In the genomic region with DNA sequence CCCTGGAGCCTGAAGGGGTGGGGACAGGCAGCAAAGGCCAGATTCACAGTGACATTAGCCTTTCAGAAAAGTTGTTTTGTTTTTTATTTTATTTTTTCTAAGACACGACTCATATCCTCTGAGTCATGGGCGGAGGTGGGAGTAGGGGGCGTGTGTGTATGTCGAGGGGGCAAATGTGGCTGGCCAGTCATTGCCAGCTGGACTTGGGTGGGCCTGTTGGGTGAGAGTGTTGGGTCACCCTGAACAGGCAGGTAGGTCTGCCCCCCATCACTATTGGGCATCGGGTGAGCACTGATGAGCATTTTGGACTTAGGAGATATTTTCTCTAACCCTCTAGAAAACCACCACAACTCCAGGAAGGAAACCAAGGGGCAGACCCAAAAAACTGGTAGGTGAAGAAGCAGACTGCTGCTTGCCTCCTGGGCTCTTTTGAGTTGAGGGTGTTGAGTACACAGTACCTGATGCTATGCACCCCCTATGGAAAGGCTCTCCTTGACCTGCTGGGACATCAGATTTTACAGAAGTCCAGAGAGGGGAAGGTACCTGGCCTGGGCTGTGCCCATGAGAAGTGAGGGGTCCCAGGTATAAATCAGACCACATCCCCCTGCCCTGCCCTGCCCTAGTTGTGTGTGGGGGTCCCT, we compare ENCODE assay signal across 9 cellular contexts. TPM values are rescaled to one million over a fixed set of nuclear protein-coding genes. Genes with fewer than 3 reads are reported as not detected.
DNase-seq lines count a peak whose midpoint lies in the region; ATAC-seq, FAIRE-seq and TF ChIP-seq lines count a peak whose summit lies in the region.
"Had no signal": no experiment of that assay in that cellular context is flagged by ENCODE, and none has a peak within 500 bp of the region (broad histone marks: within the 10 kb centered on the region; RNA-seq: fewer than 3 reads in every experiment).

No MANE protein-coding gene starts in this region.

- peaks cover 68% of the 10 kb centered on the region for H3K36me3 Mint-ChIP-seq in stimulated activated naive CD8-positive, alpha-beta T cell treated with anti-CD3 and anti-CD28 coated beads, Interleukin-15, Interleukin-2, amounts not matched to agents 100 ng/mL and 50 ng/mL, for 24 hours (ENCODE audit: low read depth)
- peaks cover 65% of the 10 kb centered on the region for H3K36me3 Mint-ChIP-seq in activated CD8-positive, alpha-beta T cell treated with anti-CD3 and anti-CD28 coated beads, Interleukin-2, amount 10 ng/mL, durations not matched to agents 7 days and 5 days (ENCODE audit: low read depth)

- H4K20me1 ChIP-seq in keratinocyte (ENCODE audit: control insufficient read depth, extremely low read depth, insufficient read depth, low read length) (peaks cover 25% of the 10 kb centered on the region), MM.1S (ENCODE audit: insufficient read depth, low read length) (0 out of 2 replicates have a peak, but pooled peaks cover 3% of the 10 kb centered on the region)

- no peak for ATAC-seq in stimulated activated naive CD8-positive, alpha-beta T cell treated with anti-CD3 and anti-CD28 coated beads, Interleukin-15, Interleukin-2, amounts not matched to agents 100 U/mL and 50 U/mL, for 24 hours
- no peak for ATAC-seq in activated CD8-positive, alpha-beta T cell treated with anti-CD3 and anti-CD28 coated beads, Interleukin-2, amount 10 ng/mL, durations not matched to agents 7 days and 5 days
- no peak for ATAC-seq in HG02885 (IDR thresholded peaks at IDR 0.05; ENCODE audit: poor library complexity, unreplicated experiment)
- ATAC-seq in GM18502 (IDR thresholded peaks at IDR 0.05; ENCODE audit: poor library complexity, unreplicated experiment) = no peak

- no peak for DNase-seq in stimulated activated naive CD8-positive, alpha-beta T cell treated with anti-CD3 and anti-CD28 coated beads, Interleukin-15, Interleukin-2, amounts not matched to agents 100 U/mL and 50 U/mL, for 24 hours
- DNase-seq in activated CD8-positive, alpha-beta T cell treated with anti-CD3 and anti-CD28 coated beads, Interleukin-2, amount 10 ng/mL, durations not matched to agents 7 days and 5 days = no peak
- DNase-seq in keratinocyte (ENCODE audit: low read depth, low spot score) (no peak), MM.1S (no peak), colonic mucosa (no peak)
- DNase-seq: NCI-H2171 treated with DMSO at 0.1 percent for 48 hours had no signal

- H3K36me3 ChIP-seq in keratinocyte (ENCODE audit: control insufficient read depth in 2 of 2, extremely low read depth in 1 of 2, insufficient read depth in 2 of 2, low read length in 2 of 2) (peaks cover 25 to 40% of the 10 kb centered on the region in 2 experiments), MM.1S (replicated peaks; ENCODE audit: insufficient read depth, low read length) (peaks cover 5% of the 10 kb centered on the region; the same call in 1 of the 2 replicates), colonic mucosa (no peaks in the 10 kb centered on the region)

- H3K27ac Mint-ChIP-seq in stimulated activated naive CD8-positive, alpha-beta T cell treated with anti-CD3 and anti-CD28 coated beads, Interleukin-15, Interleukin-2, amounts not matched to agents 100 ng/mL and 50 ng/mL, for 24 hours = peak overlapping the region; percentile 97
- H3K27ac Mint-ChIP-seq in activated CD8-positive, alpha-beta T cell treated with anti-CD3 and anti-CD28 coated beads, Interleukin-2, amount 10 ng/mL, durations not matched to agents 7 days and 5 days = peak overlapping the region; percentile 69

- TF ChIP-seq CTCF in keratinocyte (optimal IDR thresholded peaks at IDR 0.05 in 1 of 3, IDR thresholded peaks at IDR 0.05 in 1 of 3, conservative IDR thresholded peaks at IDR 0.05 in 1 of 3; ENCODE audit: extremely low read depth in 1 of 3, insufficient read depth in 2 of 3, low read length in 3 of 3) (no peak), MM.1S (IDR thresholded peaks at IDR 0.05; ENCODE audit: low read length) (no peak), colonic mucosa (IDR thresholded peaks at IDR 0.05) (no peak)

- H3K9ac ChIP-seq in keratinocyte (ENCODE audit: control insufficient read depth, extremely low read depth, insufficient read depth, low read length) (peak overlapping the region; percentile 50), MM.1S (ENCODE audit: low read length) (no peak overlapping the region), colonic mucosa (ENCODE audit: low read depth in 2 of 2, low read length in 2 of 2) (no peak overlapping the region)

- no peaks in the 10 kb centered on the region for H3K27me3 Mint-ChIP-seq in stimulated activated naive CD8-positive, alpha-beta T cell treated with anti-CD3 and anti-CD28 coated beads, Interleukin-15, Interleukin-2, amounts not matched to agents 100 ng/mL and 50 ng/mL, for 24 hours
- H3K27me3 Mint-ChIP-seq in activated CD8-positive, alpha-beta T cell treated with anti-CD3 and anti-CD28 coated beads, Interleukin-2, amount 10 ng/mL, durations not matched to agents 7 days and 5 days (ENCODE audit: low read depth) = no peaks in the 10 kb centered on the region

- no peaks in the 10 kb centered on the region for H3K9me2 ChIP-seq in MM.1S (replicated peaks; ENCODE audit: insufficient read depth, low read length)

- H3K27me3 ChIP-seq in keratinocyte (ENCODE audit: control insufficient read depth, extremely low read depth, insufficient read depth, low read length) = no peaks in the 10 kb centered on the region
- no peaks in the 10 kb centered on the region for H3K27me3 ChIP-seq in MM.1S (replicated peaks; ENCODE audit: insufficient read depth, low read length)
- H3K27me3 ChIP-seq in colonic mucosa = no peaks in the 10 kb centered on the region

- H3K4me3 Mint-ChIP-seq in stimulated activated naive CD8-positive, alpha-beta T cell treated with anti-CD3 and anti-CD28 coated beads, Interleukin-15, Interleukin-2, amounts not matched to agents 100 ng/mL and 50 ng/mL, for 24 hours = peak overlapping the region; percentile 60
- H3K4me3 Mint-ChIP-seq in activated CD8-positive, alpha-beta T cell treated with anti-CD3 and anti-CD28 coated beads, Interleukin-2, amount 10 ng/mL, durations not matched to agents 7 days and 5 days = no peak overlapping the region

- no peaks in the 10 kb centered on the region for H3K9me3 ChIP-seq in keratinocyte (ENCODE audit: control insufficient read depth, low read depth, low read length)
- no peaks in the 10 kb centered on the region for H3K9me3 ChIP-seq in MM.1S (replicated peaks; ENCODE audit: insufficient read depth, low read length)
- no peaks in the 10 kb centered on the region for H3K9me3 ChIP-seq in colonic mucosa

- H3K9me3 Mint-ChIP-seq in stimulated activated naive CD8-positive, alpha-beta T cell treated with anti-CD3 and anti-CD28 coated beads, Interleukin-15, Interleukin-2, amounts not matched to agents 100 ng/mL and 50 ng/mL, for 24 hours = no peaks in the 10 kb centered on the region
- H3K9me3 Mint-ChIP-seq in activated CD8-positive, alpha-beta T cell treated with anti-CD3 and anti-CD28 coated beads, Interleukin-2, amount 10 ng/mL, durations not matched to agents 7 days and 5 days (ENCODE audit: insufficient read depth) = no peaks in the 10 kb centered on the region

- H3K27ac ChIP-seq in keratinocyte (ENCODE audit: control insufficient read depth, insufficient read depth, low read length) (peak overlapping the region; percentile 87), MM.1S (ENCODE audit: low read length) (no peak overlapping the region), colonic mucosa (no peak overlapping the region)

- intact Hi-C loops in colonic mucosa (cut with DNase I) = no loop called here

- H3K79me2 ChIP-seq in keratinocyte (ENCODE audit: control insufficient read depth, insufficient read depth, low read length) = peaks cover 28% of the 10 kb centered on the region
- peaks cover 52% of the 10 kb centered on the region for H3K79me2 ChIP-seq in MM.1S (ENCODE audit: low read length)

- H3F3A ChIP-seq in MM.1S (ENCODE audit: insufficient read depth, low read length) = peaks cover 32% of the 10 kb centered on the region

- dilution Hi-C loops in keratinocyte (cut with MboI; ENCODE audit: extremely low pct_ligation_motif_present, low sequenced_read_pairs) = no loop called here

- H3K4me3 ChIP-seq in keratinocyte (ENCODE audit: control insufficient read depth in 2 of 3, extremely low read depth in 1 of 3, insufficient read depth in 2 of 3, low read depth in 1 of 3, low read length in 3 of 3) (peak overlapping the region in 1 of 3 experiments; percentile 25), MM.1S (ENCODE audit: low read length) (no peak overlapping the region), colonic mucosa (no peak overlapping the region)

- no peak for FAIRE-seq in keratinocyte (lab: Jason Lieb, UNC)

- CTCF ChIA-PET in activated CD8-positive, alpha-beta T cell treated with anti-CD3 and anti-CD28 coated beads, Interleukin-2, amount 10 ng/mL, durations not matched to agents 7 days and 5 days (lab: Charles Lee) = interaction anchor here (0.6 to 1.6 kb wide), 5 partner anchors 48 to 217 kb away, joined by 3 to 4 read pairs (median 3); no protein-coding TSS in a partner anchor

- peaks cover 10% of the 10 kb centered on the region for H3K9me1 ChIP-seq in keratinocyte (ENCODE audit: control insufficient read depth, extremely low read depth, insufficient read depth, low read length)

- H3K4me1 Mint-ChIP-seq in stimulated activated naive CD8-positive, alpha-beta T cell treated with anti-CD3 and anti-CD28 coated beads, Interleukin-15, Interleukin-2, amounts not matched to agents 100 ng/mL and 50 ng/mL, for 24 hours (ENCODE audit: low read depth) = peaks cover 98% of the 10 kb centered on the region
- H3K4me1 Mint-ChIP-seq in activated CD8-positive, alpha-beta T cell treated with anti-CD3 and anti-CD28 coated beads, Interleukin-2, amount 10 ng/mL, durations not matched to agents 7 days and 5 days (ENCODE audit: low read depth) = peaks cover 88% of the 10 kb centered on the region

- H3K4me2 ChIP-seq in keratinocyte (ENCODE audit: control insufficient read depth, extremely low read depth, insufficient read depth, low read depth, low read length) (peak overlapping the region; percentile 67), MM.1S (ENCODE audit: low read depth, low read length) (no peak overlapping the region)

- POLR2A ChIA-PET in activated CD8-positive, alpha-beta T cell treated with anti-CD3 and anti-CD28 coated beads, Interleukin-2, amount 10 ng/mL, durations not matched to agents 7 days and 5 days (lab: Charles Lee) = no interaction called here

- no peak overlapping the region for H2AFZ ChIP-seq in keratinocyte (ENCODE audit: control insufficient read depth, low read length)
- no peak overlapping the region for H2AFZ ChIP-seq in MM.1S (ENCODE audit: low read length)

- H3K4me1 ChIP-seq in keratinocyte (ENCODE audit: control insufficient read depth, extremely low read depth, insufficient read depth, low read length) (peaks cover 90% of the 10 kb centered on the region), MM.1S (ENCODE audit: low read length) (peaks cover 8% of the 10 kb centered on the region), colonic mucosa (peaks cover 3% of the 10 kb centered on the region)

RNA-seq across cellular contexts. Expression of a gene that starts 5.6 kb away (rescaled TPM):
- total RNA-seq in activated CD8-positive, alpha-beta T cell treated with anti-CD3 and anti-CD28 coated beads, Interleukin-2, amount 10 ng/mL, durations not matched to agents 7 days and 5 days = 10 to 100 TPM; 21.3 to 26.7 TPM
- polyA plus RNA-seq in keratinocyte = 27.4 to 49.3 TPM (median 33.0 TPM) in 3 replicates
- polyA plus RNA-seq in keratinocyte (2011; ENCODE audit: low read depth) = 16.0 TPM
- 35.4 and 62.8 TPM in 2 replicates for polyA plus RNA-seq in keratinocyte (2011; cell fraction: cytosol; rRNA removed)
- 27.3 and 38.3 TPM in 2 replicates for polyA plus RNA-seq in keratinocyte (2011; cell fraction: nucleus; rRNA removed)
- polyA plus RNA-seq in keratinocyte (2012; ENCODE audit: low replicate concordance) = 48.3 and 50.2 TPM in 2 replicates
- polyA minus RNA-seq in keratinocyte = 18.6 to 50.4 TPM (median 32.2 TPM) in 3 replicates
- polyA minus RNA-seq in keratinocyte (2011; cell fraction: cytosol; rRNA and poly(A)+ RNA removed) = 78.5 TPM
- polyA minus RNA-seq in keratinocyte (2011; cell fraction: nucleus; rRNA and poly(A)+ RNA removed) = 5.9 and 6.0 TPM in 2 replicates
- total RNA-seq in colonic mucosa = 10 to 100 TPM in 1 of 2 donors, 1 to 10 TPM in 1; 8.6 to 12.8 TPM

RNA-seq across cellular contexts. Expression of a gene that starts 6.6 kb away (rescaled TPM):
- total RNA-seq in activated CD8-positive, alpha-beta T cell treated with anti-CD3 and anti-CD28 coated beads, Interleukin-2, amount 10 ng/mL, durations not matched to agents 7 days and 5 days = 100 to 1,000 TPM; 300 to 308 TPM
- polyA plus RNA-seq in keratinocyte = 69.1 to 185 TPM (median 160 TPM) in 3 replicates
- 30.9 TPM for polyA plus RNA-seq in keratinocyte (2011; ENCODE audit: low read depth)
- polyA plus RNA-seq in keratinocyte (2011; cell fraction: cytosol; rRNA removed) = 90.8 and 179 TPM in 2 replicates
- 43.3 and 58.2 TPM in 2 replicates for polyA plus RNA-seq in keratinocyte (2011; cell fraction: nucleus; rRNA removed)
- 162 and 664 TPM in 2 replicates for polyA plus RNA-seq in keratinocyte (2012; ENCODE audit: low replicate concordance)
- polyA minus RNA-seq in keratinocyte = 60.7 to 714 TPM (median 117 TPM) in 3 replicates
- polyA minus RNA-seq in keratinocyte (2011; cell fraction: cytosol; rRNA and poly(A)+ RNA removed) = 186 TPM
- polyA minus RNA-seq in keratinocyte (2011; cell fraction: nucleus; rRNA and poly(A)+ RNA removed) = 21.0 and 28.2 TPM in 2 replicates
- 100 to 1,000 TPM; 184 to 536 TPM for total RNA-seq in colonic mucosa
